Comparison of ENCODE assay signal across 8 cellular contexts in genomic region chr2:101386599-101387150, GRCh38. TPM values are rescaled to one million over a fixed set of nuclear protein-coding genes. Genes with fewer than 3 reads are reported as not detected.
DNase-seq lines count a peak whose midpoint lies in the region; ATAC-seq and TF ChIP-seq lines count a peak whose summit lies in the region.

No MANE protein-coding gene starts in this region.

- peak; percentile 57 for DNase-seq in activated CD8-positive, alpha-beta memory T cell treated with anti-CD3 and anti-CD28 coated beads for 24 hours
- no peak for DNase-seq in activated CD8-positive, alpha-beta memory T cell treated with anti-CD3 and anti-CD28 coated beads, Interleukin-2, amount 50 U/mL, for 48 hours
- DNase-seq in choroid plexus epithelial cell (ENCODE audit: low read depth) = no peak
- no peak for DNase-seq in lung (ENCODE audit: low spot score)
- DNase-seq in thoracic aorta (ENCODE audit: low spot score) = no peak
- no peak for DNase-seq in NCI-H1092 treated with DMSO at 0.1 percent for 48 hours (lab: John Stamatoyannopoulos, UW)
- no peak for DNase-seq in NCI-H2081 treated with DMSO at 0.1 percent for 48 hours (lab: John Stamatoyannopoulos, UW)
- no peak for DNase-seq in cerebellum (ENCODE audit: low spot score)

- peak; percentile 34 for ATAC-seq in lung (ENCODE audit: insufficient read depth, low FRiP score)
- no peak for ATAC-seq in thoracic aorta (ENCODE audit: insufficient number of reproducible peaks, low FRiP score, low read depth)

- no peaks in the 10 kb centered on the region for H3K27me3 ChIP-seq in lung (ENCODE audit: control insufficient read depth, insufficient read depth)
- H3K27me3 ChIP-seq in thoracic aorta (replicated peaks; ENCODE audit: insufficient read depth) = no peaks in the 10 kb centered on the region

- peak overlapping the region; percentile 11 for H3K4me3 ChIP-seq in choroid plexus epithelial cell (ENCODE audit: low read depth, low read length)
- H3K4me3 ChIP-seq in lung = no peak overlapping the region
- H3K4me3 ChIP-seq in thoracic aorta = peak overlapping the region; percentile 71

- no peaks in the 10 kb centered on the region for H3K9me3 ChIP-seq in lung (ENCODE audit: control insufficient read depth in 2 of 2, insufficient read depth in 1 of 2, low read length in 1 of 2)
- no peaks in the 10 kb centered on the region for H3K9me3 ChIP-seq in thoracic aorta

- H3K27ac ChIP-seq in lung (ENCODE audit: low read depth in 1 of 2, low read length in 1 of 2) (no peak overlapping the region), thoracic aorta (no peak overlapping the region)

- 3 to 6% methylated on average over 30 to 45 of the region's 45 CpGs for whole genome bisulfite sequencing in lung, 2 donors

- H3K36me3 ChIP-seq in lung (ENCODE audit: control insufficient read depth in 2 of 2, insufficient read depth in 2 of 2, low read length in 2 of 2) = no peaks in the 10 kb centered on the region
- H3K36me3 ChIP-seq in thoracic aorta = no peaks in the 10 kb centered on the region

- no peak for TF ChIP-seq CTCF in choroid plexus epithelial cell (conservative IDR thresholded peaks at IDR 0.05; ENCODE audit: low read depth, low read length)
- no peak for TF ChIP-seq CTCF in lung (IDR thresholded peaks at IDR 0.05; ENCODE audit: control extremely low read depth, extremely low read depth)
- TF ChIP-seq CTCF in thoracic aorta (IDR thresholded peaks at IDR 0.05) = no peak

- H3K4me1 ChIP-seq in lung (ENCODE audit: control insufficient read depth in 2 of 2, insufficient read depth in 2 of 2, low read length in 2 of 2) = peaks cover 0 to 8% of the 10 kb centered on the region in 2 donors
- H3K4me1 ChIP-seq in thoracic aorta (ENCODE audit: control insufficient read depth in 1 of 2, low read depth in 2 of 2) = peaks cover 3 to 17% of the 10 kb centered on the region in 2 donors

RNA-seq across cellular contexts. Expression of gene CREG2, which starts 0.6 kb away (rescaled TPM):
- total RNA-seq in lung (under 1 TPM in 1 of 2 donors, not detected in 1; 0.67 TPM), thoracic aorta (not detected), cerebellum (8.6 TPM)
- polyA plus RNA-seq in lung = under 1 TPM; 0.06 to 0.08 TPM
